Comparison of ENCODE assay signal across 39 cellular contexts in the genomic region with DNA sequence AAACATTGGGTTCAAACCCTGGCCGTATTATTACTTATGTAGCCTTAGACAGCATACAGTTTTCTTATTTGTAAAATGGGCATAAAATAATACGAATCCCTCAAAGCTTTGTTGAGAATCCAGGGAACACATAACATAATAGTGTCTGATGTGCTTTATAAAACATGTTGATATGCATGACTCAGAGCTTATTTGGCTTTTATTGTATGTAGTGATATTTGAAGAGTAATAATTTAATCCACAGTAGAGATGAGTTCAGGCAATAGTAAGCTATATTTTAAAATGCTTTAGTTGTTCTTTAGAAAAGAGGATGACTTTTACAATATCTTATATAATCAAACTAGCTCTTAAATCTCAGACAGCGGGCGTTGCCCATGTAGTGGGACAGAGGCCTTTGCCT.
"Had no signal": no experiment of that assay in that cellular context is flagged by ENCODE, and none has a peak within 500 bp of the region (broad histone marks: within the 10 kb centered on the region; RNA-seq: fewer than 3 reads in every experiment).

No MANE protein-coding gene starts in this region.

- H3K4me1 Mint-ChIP-seq: activated naive CD4-positive, alpha-beta T cell treated with anti-CD3 and anti-CD28 coated beads, Interleukin-2, amount 10 ng/mL, durations not matched to agents 7 days and 5 days; activated naive CD4-positive, alpha-beta T cell treated with anti-CD3 and anti-CD28 coated beads, Interleukin-2, amount 50 U/mL, for 24 hours; activated naive CD8-positive, alpha-beta T cell treated with anti-CD3 and anti-CD28 coated beads for 36 hours; activated naive CD8-positive, alpha-beta T cell treated with anti-CD3 and anti-CD28 coated beads, Interleukin-2, amount 10 ng/mL, durations not matched to agents 7 days and 5 days; activated naive CD8-positive, alpha-beta T cell treated with anti-CD3 and anti-CD28 coated beads, Interleukin-2, amount 50 U/mL, for 24 hours; activated T-helper 17 cell treated with anti-CD3 and anti-CD28 coated beads, Interleukin-2, amount 50 U/mL, for 72 hours; central memory CD8-positive, alpha-beta T cell had no signal

- H3K27ac Mint-ChIP-seq: activated naive CD4-positive, alpha-beta T cell treated with anti-CD3 and anti-CD28 coated beads for 36 hours; activated naive CD4-positive, alpha-beta T cell treated with anti-CD3 and anti-CD28 coated beads, Interleukin-2, amount 10 ng/mL, durations not matched to agents 7 days and 5 days; activated naive CD4-positive, alpha-beta T cell treated with anti-CD3 and anti-CD28 coated beads, Interleukin-2, amount 50 U/mL, for 24 hours; activated naive CD4-positive, alpha-beta T cell treated with anti-CD3 and anti-CD28 coated beads, Interleukin-2, amount 50 U/mL, for 72 hours; activated naive CD8-positive, alpha-beta T cell; activated naive CD8-positive, alpha-beta T cell treated with anti-CD3 and anti-CD28 coated beads for 36 hours; activated naive CD8-positive, alpha-beta T cell treated with anti-CD3 and anti-CD28 coated beads, Interleukin-2, amount 10 ng/mL, durations not matched to agents 7 days and 5 days; activated naive CD8-positive, alpha-beta T cell treated with anti-CD3 and anti-CD28 coated beads, Interleukin-2, amount 50 U/mL, for 24 hours; activated T-cell treated with anti-CD3 and anti-CD28 coated beads, Interleukin-2, amount 50 U/mL, for 24 hours; activated T-cell treated with anti-CD3 and anti-CD28 coated beads, Interleukin-2, amount 50 U/mL, for 72 hours; activated T-helper 1 cell treated with anti-CD3 and anti-CD28 coated beads, Interleukin-12 subunit alpha, Interleukin-12 subunit beta, Interleukin-2, Interleukin-4 antibody, amounts not matched to agents 30 ng/mL and 10 ng/mL and 1 ng/mL, durations not matched to agents 14 hours and 24 hours and 36 hours; activated T-helper 17 cell treated with anti-CD3 and anti-CD28 coated beads, Interleukin-2, amount 50 U/mL, for 72 hours; activated T-helper 2 cell treated with anti-CD3 and anti-CD28 coated beads, Interferon-gamma antibody, Interleukin-2, Interleukin-4, amounts not matched to agents 10 μg/mL and 5 μg/mL and 100 μg/mL, durations not matched to agents 14 hours and 24 hours and 36 hours; brain had no signal

- H3K9me3 Mint-ChIP-seq: activated naive CD4-positive, alpha-beta T cell treated with anti-CD3 and anti-CD28 coated beads for 36 hours; activated naive CD4-positive, alpha-beta T cell treated with anti-CD3 and anti-CD28 coated beads, Interleukin-2, amount 10 ng/mL, durations not matched to agents 7 days and 5 days; activated naive CD4-positive, alpha-beta T cell treated with anti-CD3 and anti-CD28 coated beads, Interleukin-2, amount 50 U/mL, for 24 hours; activated naive CD4-positive, alpha-beta T cell treated with anti-CD3 and anti-CD28 coated beads, Interleukin-2, amount 50 U/mL, for 72 hours; activated naive CD8-positive, alpha-beta T cell treated with anti-CD3 and anti-CD28 coated beads for 36 hours; activated naive CD8-positive, alpha-beta T cell treated with anti-CD3 and anti-CD28 coated beads, Interleukin-2, amount 10 ng/mL, durations not matched to agents 7 days and 5 days; activated naive CD8-positive, alpha-beta T cell treated with anti-CD3 and anti-CD28 coated beads, Interleukin-2, amount 50 U/mL, for 24 hours; activated T-cell treated with anti-CD3 and anti-CD28 coated beads, Interleukin-2, amount 50 U/mL, for 24 hours; activated T-cell treated with anti-CD3 and anti-CD28 coated beads, Interleukin-2, amount 50 U/mL, for 4 hours; activated T-cell treated with anti-CD3 and anti-CD28 coated beads, Interleukin-2, amount 50 U/mL, for 72 hours; activated T-helper 1 cell treated with anti-CD3 and anti-CD28 coated beads, Interleukin-12 subunit alpha, Interleukin-12 subunit beta, Interleukin-2, Interleukin-4 antibody, amounts not matched to agents 30 ng/mL and 10 ng/mL and 1 ng/mL, durations not matched to agents 14 hours and 24 hours and 36 hours; activated T-helper 17 cell treated with anti-CD3 and anti-CD28 coated beads, Interleukin-2, amount 50 U/mL, for 72 hours; activated T-helper 2 cell treated with anti-CD3 and anti-CD28 coated beads, Interferon-gamma antibody, Interleukin-2, Interleukin-4, amounts not matched to agents 10 μg/mL and 5 μg/mL and 100 μg/mL, durations not matched to agents 14 hours and 24 hours and 36 hours; brain; central memory CD8-positive, alpha-beta T cell had no signal

- ATAC-seq: activated naive CD4-positive, alpha-beta T cell treated with anti-CD3 and anti-CD28 coated beads, Interleukin-2, amount 50 U/mL, for 72 hours; activated naive CD8-positive, alpha-beta T cell treated with anti-CD3 and anti-CD28 coated beads, Interleukin-2, amount 50 U/mL, for 24 hours; activated T-cell treated with anti-CD3 and anti-CD28 coated beads, Interleukin-2, amount 50 U/mL, for 4 hours; activated T-cell treated with anti-CD3 and anti-CD28 coated beads, Interleukin-2, amount 50 U/mL, for 72 hours; activated T-helper 17 cell treated with anti-CD3 and anti-CD28 coated beads, Interleukin-2, amount 50 U/mL, for 72 hours; body of pancreas had no signal

- H3K4me1 ChIP-seq: adrenal gland, ascending aorta, body of pancreas, breast epithelium had no signal

- DNase-seq: activated effector memory CD4-positive, alpha-beta T cell treated with anti-CD3 and anti-CD28 coated beads, Interleukin-2, amount 50 U/mL, for 16 hours; activated effector memory CD4-positive, alpha-beta T cell treated with Interleukin-2 at 50 U/mL for 16 hours; activated gamma-delta T cell; activated gamma-delta T cell treated with Interleukin-2 at 50 U/mL for 16 hours; activated naive CD4-positive, alpha-beta T cell; activated naive CD4-positive, alpha-beta T cell treated with anti-CD3 and anti-CD28 coated beads for 36 hours; activated naive CD4-positive, alpha-beta T cell treated with anti-CD3 and anti-CD28 coated beads, Interleukin-2, amount 10 ng/mL, durations not matched to agents 7 days and 5 days; activated naive CD4-positive, alpha-beta T cell treated with anti-CD3 and anti-CD28 coated beads, Interleukin-2, amount 50 U/mL, for 16 hours; activated naive CD4-positive, alpha-beta T cell treated with Interleukin-2 at 50 U/mL for 16 hours; activated naive CD8-positive, alpha-beta T cell treated with anti-CD3 and anti-CD28 coated beads for 36 hours; activated naive CD8-positive, alpha-beta T cell treated with anti-CD3 and anti-CD28 coated beads, Interleukin-2, amount 10 ng/mL, durations not matched to agents 7 days and 5 days; activated naive CD8-positive, alpha-beta T cell treated with anti-CD3 and anti-CD28 coated beads, Interleukin-2, amount 50 U/mL, for 24 hours; activated T-cell treated with anti-CD3 and anti-CD28 coated beads, Interleukin-2, amount 50 U/mL, for 1 hour; activated T-cell treated with anti-CD3 and anti-CD28 coated beads, Interleukin-2, amount 50 U/mL, for 24 hours; activated T-cell treated with anti-CD3 and anti-CD28 coated beads, Interleukin-2, amount 50 U/mL, for 4 hours; activated T-cell treated with anti-CD3 and anti-CD28 coated beads, Interleukin-2, amount 50 U/mL, for 48 hours; activated T-cell treated with anti-CD3 and anti-CD28 coated beads, Interleukin-2, amount 50 U/mL, for 72 hours; adrenal gland; amniotic stem cell; amygdala; anterior cingulate cortex; aorta; body of pancreas; brain microvascular endothelial cell; caudate nucleus; central memory CD4-positive, alpha-beta T cell; cerebellar nuclear complex had no signal

- H3K4me3 Mint-ChIP-seq: activated naive CD4-positive, alpha-beta T cell treated with anti-CD3 and anti-CD28 coated beads for 36 hours; activated naive CD4-positive, alpha-beta T cell treated with anti-CD3 and anti-CD28 coated beads, Interleukin-2, amount 10 ng/mL, durations not matched to agents 7 days and 5 days; activated naive CD4-positive, alpha-beta T cell treated with anti-CD3 and anti-CD28 coated beads, Interleukin-2, amount 50 U/mL, for 24 hours; activated naive CD8-positive, alpha-beta T cell; activated naive CD8-positive, alpha-beta T cell treated with anti-CD3 and anti-CD28 coated beads for 36 hours; activated naive CD8-positive, alpha-beta T cell treated with anti-CD3 and anti-CD28 coated beads, Interleukin-2, amount 10 ng/mL, durations not matched to agents 7 days and 5 days; activated naive CD8-positive, alpha-beta T cell treated with anti-CD3 and anti-CD28 coated beads, Interleukin-2, amount 50 U/mL, for 24 hours; activated T-cell treated with anti-CD3 and anti-CD28 coated beads, Interleukin-2, amount 50 U/mL, for 24 hours; activated T-cell treated with anti-CD3 and anti-CD28 coated beads, Interleukin-2, amount 50 U/mL, for 4 hours; activated T-cell treated with anti-CD3 and anti-CD28 coated beads, Interleukin-2, amount 50 U/mL, for 72 hours; activated T-helper 1 cell treated with anti-CD3 and anti-CD28 coated beads, Interleukin-12 subunit alpha, Interleukin-12 subunit beta, Interleukin-2, Interleukin-4 antibody, amounts not matched to agents 30 ng/mL and 10 ng/mL and 1 ng/mL, durations not matched to agents 14 hours and 24 hours and 36 hours; activated T-helper 17 cell treated with anti-CD3 and anti-CD28 coated beads, Interleukin-2, amount 50 U/mL, for 72 hours; brain; central memory CD8-positive, alpha-beta T cell had no signal

- H3K36me3 Mint-ChIP-seq: activated naive CD4-positive, alpha-beta T cell treated with anti-CD3 and anti-CD28 coated beads, Interleukin-2, amount 10 ng/mL, durations not matched to agents 7 days and 5 days; activated naive CD4-positive, alpha-beta T cell treated with anti-CD3 and anti-CD28 coated beads, Interleukin-2, amount 50 U/mL, for 24 hours; activated naive CD4-positive, alpha-beta T cell treated with anti-CD3 and anti-CD28 coated beads, Interleukin-2, amount 50 U/mL, for 72 hours; activated naive CD8-positive, alpha-beta T cell; activated naive CD8-positive, alpha-beta T cell treated with anti-CD3 and anti-CD28 coated beads for 36 hours; activated naive CD8-positive, alpha-beta T cell treated with anti-CD3 and anti-CD28 coated beads, Interleukin-2, amount 10 ng/mL, durations not matched to agents 7 days and 5 days; brain had no signal

- H3K9me3 ChIP-seq: adrenal gland, ascending aorta, body of pancreas, breast epithelium had no signal

- H3K27ac ChIP-seq: adrenal gland, ascending aorta, body of pancreas, brain microvascular endothelial cell, breast epithelium, cardiac muscle cell had no signal

- H3K36me3 ChIP-seq: adrenal gland, ascending aorta, brain microvascular endothelial cell, breast epithelium, cardiac muscle cell had no signal

- H3K4me3 ChIP-seq: adrenal gland, ascending aorta, body of pancreas, breast epithelium, cardiac muscle cell had no signal

- FAIRE-seq: astrocyte had no signal

- H3K27me3 Mint-ChIP-seq: activated naive CD4-positive, alpha-beta T cell treated with anti-CD3 and anti-CD28 coated beads, Interleukin-2, amount 10 ng/mL, durations not matched to agents 7 days and 5 days; activated naive CD8-positive, alpha-beta T cell; activated naive CD8-positive, alpha-beta T cell treated with anti-CD3 and anti-CD28 coated beads, Interleukin-2, amount 10 ng/mL, durations not matched to agents 7 days and 5 days; activated T-cell treated with anti-CD3 and anti-CD28 coated beads, Interleukin-2, amount 50 U/mL, for 24 hours; activated T-helper 17 cell treated with anti-CD3 and anti-CD28 coated beads, Interleukin-2, amount 50 U/mL, for 72 hours; central memory CD8-positive, alpha-beta T cell had no signal

- H3K27me3 ChIP-seq: adrenal gland, ascending aorta, body of pancreas, brain microvascular endothelial cell, breast epithelium, cardiac muscle cell had no signal
